In genomic region chr5:142981886-142982820, GRCh38 we compare ENCODE assay signal across 1 cellular context.
TF ChIP-seq lines count a peak whose summit lies in the region.

No MANE protein-coding gene starts in this region.

TF ChIP-seq in HepG2, 621 proteins besides CTCF, POLR2A, EP300 and RAD21 (continued from another document and continues in another):
- TF ChIP-seq MLXIP (CRISPR knock-in tag; IDR thresholded peaks at IDR 0.05; ENCODE audit: borderline replicate concordance) (no peak), ZNF33A (CRISPR knock-in tag; IDR thresholded peaks at IDR 0.05; ENCODE audit: borderline replicate concordance) (no peak), ZNF350 (CRISPR knock-in tag; IDR thresholded peaks at IDR 0.05; ENCODE audit: borderline replicate concordance, low read depth) (peak; percentile 53; the same call in 1 of the 2 replicates), ZNF263 (CRISPR knock-in tag; IDR thresholded peaks at IDR 0.05) (0 out of 2 replicates have a peak, but pooled peaks have one; percentile 32), AHDC1 (CRISPR knock-in tag; IDR thresholded peaks at IDR 0.05; ENCODE audit: borderline replicate concordance) (peak; percentile 86), RCOR2 (CRISPR knock-in tag; IDR thresholded peaks at IDR 0.05) (peak; percentile 80), U2AF1 (optimal IDR thresholded peaks at IDR 0.05; ENCODE audit: low read depth, low read length) (no peak), ZNF709 (CRISPR knock-in tag; IDR thresholded peaks at IDR 0.05) (no peak), TRIM22 (IDR thresholded peaks at IDR 0.05) (no peak), FOXP1 (IDR thresholded peaks at IDR 0.05) (no peak), FOXP1 (CRISPR knock-in tag; IDR thresholded peaks at IDR 0.05) (peak; percentile 71), NFATC3 (CRISPR knock-in tag; IDR thresholded peaks at IDR 0.05) (no peak), IRF2 (CRISPR knock-in tag; IDR thresholded peaks at IDR 0.05) (peak; percentile 84; the same call in 1 of the 2 replicates), PRDM10 (CRISPR knock-in tag; IDR thresholded peaks at IDR 0.05; ENCODE audit: low read depth) (peak; percentile 94), CREB3 (CRISPR knock-in tag; IDR thresholded peaks at IDR 0.05) (no peak), ATF2 (CRISPR knock-in tag; IDR thresholded peaks at IDR 0.05) (peak; percentile 70), FOXK1 (CRISPR knock-in tag; IDR thresholded peaks at IDR 0.05; ENCODE audit: borderline replicate concordance, low read depth) (peak; percentile 55; the same call in 1 of the 2 replicates), ZNF224 (CRISPR knock-in tag; IDR thresholded peaks at IDR 0.05) (peak; percentile 82; the same call in 1 of the 2 replicates), ZNF451 (CRISPR knock-in tag; IDR thresholded peaks at IDR 0.05) (no peak), ARHGAP35 (CRISPR knock-in tag; IDR thresholded peaks at IDR 0.05; ENCODE audit: borderline replicate concordance) (0 out of 2 replicates have a peak, but pooled peaks have one; percentile 25), HBP1 (CRISPR knock-in tag; IDR thresholded peaks at IDR 0.05; ENCODE audit: low read depth) (no peak; the same call in 1 of the 2 replicates), ZNF292 (CRISPR knock-in tag; IDR thresholded peaks at IDR 0.05; ENCODE audit: borderline replicate concordance, low read depth) (peak; percentile 92; the same call in 1 of the 2 replicates), ZBTB44 (CRISPR knock-in tag; IDR thresholded peaks at IDR 0.05) (no peak), SKI (IDR thresholded peaks at IDR 0.05; ENCODE audit: partially characterized antibody) (peak; percentile 52), ZEB1 (IDR thresholded peaks at IDR 0.05; ENCODE audit: insufficient replicate concordance, low read depth) (peak; percentile 38), ATF6 (CRISPR knock-in tag; conservative IDR thresholded peaks at IDR 0.05) (no peak), MYC (CRISPR knock-in tag; IDR thresholded peaks at IDR 0.05; ENCODE audit: borderline replicate concordance) (peak; percentile 61; the same call in 1 of the 2 replicates), ZNF615 (CRISPR knock-in tag; IDR thresholded peaks at IDR 0.05; ENCODE audit: borderline replicate concordance) (0 out of 2 replicates have a peak, but pooled peaks have one; percentile 55), HMG20B (CRISPR knock-in tag; conservative IDR thresholded peaks at IDR 0.05) (0 out of 2 replicates have a peak, but pooled peaks have one; percentile 51)
